1 cellular context compared by ENCODE assay signal in the genomic region with DNA sequence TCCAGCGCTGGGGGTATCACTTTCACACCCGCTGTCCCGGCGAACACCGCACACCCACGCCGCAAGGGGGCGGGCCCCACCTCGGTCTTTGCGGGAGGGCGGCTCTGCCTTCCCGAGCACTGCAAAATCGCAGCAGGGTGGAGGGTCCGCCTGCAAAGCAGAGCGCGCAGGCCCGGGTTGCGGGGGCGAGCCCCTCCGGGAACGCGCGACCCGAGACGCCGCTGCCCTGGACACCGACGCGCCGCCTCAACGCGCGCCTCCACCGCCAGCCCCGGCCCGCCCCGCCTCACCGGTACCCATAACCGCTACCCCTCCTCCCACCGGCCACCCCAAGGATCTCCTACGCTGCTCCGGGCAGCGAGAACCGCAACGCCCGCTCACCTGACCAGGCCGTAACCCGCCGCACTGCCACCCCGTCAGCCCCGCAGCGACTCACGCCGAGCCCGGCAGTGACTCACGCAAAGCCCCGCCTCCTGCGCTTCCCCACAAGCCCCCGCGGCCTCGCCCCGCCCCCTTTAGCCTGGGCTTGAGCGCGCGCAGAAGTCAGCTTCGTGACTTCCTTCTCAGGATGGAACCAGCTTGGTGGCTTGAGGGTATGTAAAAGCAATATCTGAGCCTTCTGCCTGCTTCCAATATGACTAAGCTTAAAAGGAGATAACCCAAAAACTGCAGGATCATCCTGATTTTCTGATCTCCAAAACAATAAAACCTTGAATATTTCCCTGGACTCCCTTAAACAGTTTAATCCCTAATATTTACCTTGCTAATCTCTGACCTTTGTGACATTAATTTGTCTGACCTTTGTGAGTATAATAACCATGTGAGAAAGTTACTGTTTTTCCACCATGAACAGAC.
TF ChIP-seq lines count a peak whose summit lies in the region.

TSS of gene RPAP3 (minus strand) at position 460 of the 855 bp plus-strand sequence. CDS start 3,190 bp downstream, outside the sequence.

TF ChIP-seq in K562, 482 proteins besides CTCF, POLR2A, EP300 and RAD21 (continued from another document):
- TF ChIP-seq, protein P1, sequence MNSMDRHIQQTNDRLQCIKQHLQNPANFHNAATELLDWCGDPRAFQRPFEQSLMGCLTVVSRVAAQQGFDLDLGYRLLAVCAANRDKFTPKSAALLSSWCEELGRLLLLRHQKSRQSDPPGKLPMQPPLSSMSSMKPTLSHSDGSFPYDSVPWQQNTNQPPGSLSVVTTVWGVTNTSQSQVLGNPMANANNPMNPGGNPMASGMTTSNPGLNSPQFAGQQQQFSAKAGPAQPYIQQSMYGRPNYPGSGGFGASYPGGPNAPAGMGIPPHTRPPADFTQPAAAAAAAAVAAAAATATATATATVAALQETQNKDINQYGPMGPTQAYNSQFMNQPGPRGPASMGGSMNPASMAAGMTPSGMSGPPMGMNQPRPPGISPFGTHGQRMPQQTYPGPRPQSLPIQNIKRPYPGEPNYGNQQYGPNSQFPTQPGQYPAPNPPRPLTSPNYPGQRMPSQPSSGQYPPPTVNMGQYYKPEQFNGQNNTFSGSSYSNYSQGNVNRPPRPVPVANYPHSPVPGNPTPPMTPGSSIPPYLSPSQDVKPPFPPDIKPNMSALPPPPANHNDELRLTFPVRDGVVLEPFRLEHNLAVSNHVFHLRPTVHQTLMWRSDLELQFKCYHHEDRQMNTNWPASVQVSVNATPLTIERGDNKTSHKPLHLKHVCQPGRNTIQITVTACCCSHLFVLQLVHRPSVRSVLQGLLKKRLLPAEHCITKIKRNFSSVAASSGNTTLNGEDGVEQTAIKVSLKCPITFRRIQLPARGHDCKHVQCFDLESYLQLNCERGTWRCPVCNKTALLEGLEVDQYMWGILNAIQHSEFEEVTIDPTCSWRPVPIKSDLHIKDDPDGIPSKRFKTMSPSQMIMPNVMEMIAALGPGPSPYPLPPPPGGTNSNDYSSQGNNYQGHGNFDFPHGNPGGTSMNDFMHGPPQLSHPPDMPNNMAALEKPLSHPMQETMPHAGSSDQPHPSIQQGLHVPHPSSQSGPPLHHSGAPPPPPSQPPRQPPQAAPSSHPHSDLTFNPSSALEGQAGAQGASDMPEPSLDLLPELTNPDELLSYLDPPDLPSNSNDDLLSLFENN (IDR thresholded peaks at IDR 0.05; ENCODE audit: low read depth in 2 of 2, low read length in 2 of 2): 0 out of 4 replicates have a peak, but pooled peaks of 1 of the 2 experiments have one; percentile 43
- TF ChIP-seq ZNF583 (CRISPR knock-in tag; IDR thresholded peaks at IDR 0.05) (no peak), BDP1 (IDR thresholded peaks at IDR 0.05; ENCODE audit: insufficient read depth, insufficient read length) (no peak), VEZF1 (CRISPR knock-in tag; IDR thresholded peaks at IDR 0.05) (peak; percentile 79), KDM5B (IDR thresholded peaks at IDR 0.05; ENCODE audit: insufficient replicate concordance, low read depth, low read length) (peak; percentile 93), ZNF699 (CRISPR knock-in tag; IDR thresholded peaks at IDR 0.05; ENCODE audit: insufficient replicate concordance) (no peak), RFX7 (CRISPR knock-in tag; IDR thresholded peaks at IDR 0.05) (no peak), JUN (IDR thresholded peaks at IDR 0.05; ENCODE audit: borderline replicate concordance, low read depth, low read length) (peak; percentile 81; the same call in 1 of the 2 replicates), JUN (CRISPR knock-in tag; IDR thresholded peaks at IDR 0.05; ENCODE audit: borderline replicate concordance) (no peak), SMC3 (conservative IDR thresholded peaks at IDR 0.05; ENCODE audit: insufficient read depth, low read depth, low read length) (0 out of 2 replicates have a peak, but pooled peaks have one; percentile 11), ZNF589 (CRISPR knock-in tag; IDR thresholded peaks at IDR 0.05; ENCODE audit: low read depth) (0 out of 2 replicates have a peak, but pooled peaks have one; percentile 37), ADNP (tag; IDR thresholded peaks at IDR 0.05) (no peak), CCNT2 (IDR thresholded peaks at IDR 0.05; ENCODE audit: borderline replicate concordance, extremely low read depth, insufficient read length, low read depth, low read length) (peak; percentile 67), RBBP5 (IDR thresholded peaks at IDR 0.05; ENCODE audit: borderline replicate concordance, insufficient read depth, low read length, poor library complexity, severe bottlenecking) (peak; percentile 84), SUPT5H (IDR thresholded peaks at IDR 0.05) (peak; percentile 97), MAZ (CRISPR knock-in tag; conservative IDR thresholded peaks at IDR 0.05 in 1 of 2, IDR thresholded peaks at IDR 0.05 in 1 of 2) (peak; percentile 43 to 69; a peak in 3 of 4 replicates), HMG20A (CRISPR knock-in tag; conservative IDR thresholded peaks at IDR 0.05) (no peak), POLR2AphosphoS2 (IDR thresholded peaks at IDR 0.05; ENCODE audit: low read length) (peak; percentile 56; the same call in 1 of the 2 replicates), ATF1 (CRISPR knock-in tag; IDR thresholded peaks at IDR 0.05) (no peak; the same call in 1 of the 2 replicates), ATF1 (tag; IDR thresholded peaks at IDR 0.05) (peak; percentile 82), EP400 (IDR thresholded peaks at IDR 0.05) (peak; percentile 47)
- TF ChIP-seq, protein P2, sequence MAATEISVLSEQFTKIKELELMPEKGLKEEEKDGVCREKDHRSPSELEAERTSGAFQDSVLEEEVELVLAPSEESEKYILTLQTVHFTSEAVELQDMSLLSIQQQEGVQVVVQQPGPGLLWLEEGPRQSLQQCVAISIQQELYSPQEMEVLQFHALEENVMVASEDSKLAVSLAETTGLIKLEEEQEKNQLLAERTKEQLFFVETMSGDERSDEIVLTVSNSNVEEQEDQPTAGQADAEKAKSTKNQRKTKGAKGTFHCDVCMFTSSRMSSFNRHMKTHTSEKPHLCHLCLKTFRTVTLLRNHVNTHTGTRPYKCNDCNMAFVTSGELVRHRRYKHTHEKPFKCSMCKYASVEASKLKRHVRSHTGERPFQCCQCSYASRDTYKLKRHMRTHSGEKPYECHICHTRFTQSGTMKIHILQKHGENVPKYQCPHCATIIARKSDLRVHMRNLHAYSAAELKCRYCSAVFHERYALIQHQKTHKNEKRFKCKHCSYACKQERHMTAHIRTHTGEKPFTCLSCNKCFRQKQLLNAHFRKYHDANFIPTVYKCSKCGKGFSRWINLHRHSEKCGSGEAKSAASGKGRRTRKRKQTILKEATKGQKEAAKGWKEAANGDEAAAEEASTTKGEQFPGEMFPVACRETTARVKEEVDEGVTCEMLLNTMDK (IDR thresholded peaks at IDR 0.05; ENCODE audit: borderline replicate concordance, insufficient read depth, low read depth, low read length, poor library complexity, severe bottlenecking): peak; percentile 88
- TF ChIP-seq, protein P3, sequence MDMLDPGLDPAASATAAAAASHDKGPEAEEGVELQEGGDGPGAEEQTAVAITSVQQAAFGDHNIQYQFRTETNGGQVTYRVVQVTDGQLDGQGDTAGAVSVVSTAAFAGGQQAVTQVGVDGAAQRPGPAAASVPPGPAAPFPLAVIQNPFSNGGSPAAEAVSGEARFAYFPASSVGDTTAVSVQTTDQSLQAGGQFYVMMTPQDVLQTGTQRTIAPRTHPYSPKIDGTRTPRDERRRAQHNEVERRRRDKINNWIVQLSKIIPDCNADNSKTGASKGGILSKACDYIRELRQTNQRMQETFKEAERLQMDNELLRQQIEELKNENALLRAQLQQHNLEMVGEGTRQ (CRISPR knock-in tag; IDR thresholded peaks at IDR 0.05): peak; percentile 33; the same call in 1 of the 2 replicates
